In the genomic region with DNA sequence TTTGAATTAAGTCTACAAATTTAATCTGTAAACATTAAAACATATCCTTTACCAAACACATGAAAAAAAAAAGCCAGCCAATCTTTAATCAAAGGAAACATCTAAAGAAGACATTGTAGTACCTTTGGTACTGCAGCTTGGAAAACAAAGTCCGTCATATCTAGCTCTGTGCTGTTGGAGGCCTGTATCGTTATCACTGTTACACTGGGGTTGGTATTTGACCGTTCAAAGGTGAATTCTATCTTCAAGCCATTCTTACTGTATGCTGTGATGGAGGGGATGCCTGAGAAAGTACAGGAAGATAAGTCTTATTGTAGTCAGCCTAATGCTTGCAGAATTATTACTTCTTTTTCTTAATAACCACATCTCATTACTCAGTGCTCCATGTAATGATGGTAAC, we compare ENCODE assay signal across 25 cellular contexts. TPM values are rescaled to one million over a fixed set of nuclear protein-coding genes. Genes with fewer than 3 reads are reported as not detected.
DNase-seq lines count a peak whose midpoint lies in the region; ATAC-seq, FAIRE-seq and TF ChIP-seq lines count a peak whose summit lies in the region.
"Had no signal": no experiment of that assay in that cellular context is flagged by ENCODE, and none has a peak within 500 bp of the region (broad histone marks: within the 10 kb centered on the region; RNA-seq: fewer than 3 reads in every experiment).

No MANE protein-coding gene starts in this region.

- H3K4me3 ChIP-seq in hepatocyte (no peak overlapping the region), small intestine (ENCODE audit: low read depth in 1 of 2, low read length in 2 of 2) (no peak overlapping the region), PC-9 (no peak overlapping the region)
- H3K4me3 ChIP-seq: A549; BLaER1 treated with 17β-estradiol and CSF1 and Interleukin-3, amounts not matched to agents 10 nM and 100 nM; GM23338 had no signal

- no peaks in the 10 kb centered on the region for H3K9me3 Mint-ChIP-seq in natural killer cell
- H3K9me3 Mint-ChIP-seq in natural killer cell treated with Interleukin-12 subunit alpha and Interleukin-12 subunit beta and Interleukin-15 and Interleukin-18, amount 100 ng/mL, for 72 hours: no peaks in the 10 kb centered on the region
- H3K9me3 Mint-ChIP-seq: CD4-positive, alpha-beta T cell; CD8-positive, alpha-beta memory T cell; GM23338; H9 had no signal

- TF ChIP-seq CTCF in natural killer cell (IDR thresholded peaks at IDR 0.05) (no peak), hepatocyte (IDR thresholded peaks at IDR 0.05; ENCODE audit: poor library complexity) (no peak), PC-9 (conservative IDR thresholded peaks at IDR 0.05) (no peak)

- no peak overlapping the region for H3K4me3 Mint-ChIP-seq in natural killer cell
- H3K4me3 Mint-ChIP-seq in natural killer cell treated with Interleukin-12 subunit alpha and Interleukin-12 subunit beta and Interleukin-15 and Interleukin-18, amount 100 ng/mL, for 72 hours: no peak overlapping the region
- H3K4me3 Mint-ChIP-seq: CD14-positive monocyte; CD4-positive, alpha-beta T cell; CD8-positive, alpha-beta memory T cell; GM23338; H9 had no signal

- H3K36me3 Mint-ChIP-seq in natural killer cell: peaks cover 29% of the 10 kb centered on the region
- peaks cover 26% of the 10 kb centered on the region for H3K36me3 Mint-ChIP-seq in natural killer cell treated with Interleukin-12 subunit alpha and Interleukin-12 subunit beta and Interleukin-15 and Interleukin-18, amount 100 ng/mL, for 72 hours

- no peaks in the 10 kb centered on the region for H3K4me1 ChIP-seq in hepatocyte (ENCODE audit: insufficient read depth)
- no peaks in the 10 kb centered on the region for H3K4me1 ChIP-seq in small intestine (ENCODE audit: control insufficient read depth in 2 of 2, insufficient read depth in 1 of 2, low read depth in 1 of 2, low read length in 1 of 2)
- H3K4me1 ChIP-seq in PC-9 (replicated peaks; ENCODE audit: insufficient read depth): no peaks in the 10 kb centered on the region
- H3K4me1 ChIP-seq: A549; BE2C; BLaER1 treated with 17β-estradiol and CSF1 and Interleukin-3, amounts not matched to agents 10 nM and 100 nM had no signal

- no TSS peak for BruUV-seq in PC-9 (replicated peaks; lab: Mats Ljungman, UMichigan)

- POLR2A ChIA-PET in PC-9 (lab: Charles Lee; ENCODE audit: unreplicated experiment): no interaction called here

- no peak overlapping the region for H3K27ac ChIP-seq in hepatocyte
- no peak overlapping the region for H3K27ac ChIP-seq in small intestine (ENCODE audit: low read depth in 1 of 2, low read length in 1 of 2)
- H3K27ac ChIP-seq in PC-9: no peak overlapping the region
- H3K27ac ChIP-seq: A549; BLaER1 treated with 17β-estradiol and CSF1 and Interleukin-3, amounts not matched to agents 10 nM and 100 nM had no signal

- CTCF ChIA-PET in PC-9 (lab: Charles Lee): no interaction called here

- H3K27me3 Mint-ChIP-seq in natural killer cell (ENCODE audit: low read depth in 2 of 2): no peaks in the 10 kb centered on the region
- H3K27me3 Mint-ChIP-seq in natural killer cell treated with Interleukin-12 subunit alpha and Interleukin-12 subunit beta and Interleukin-15 and Interleukin-18, amount 100 ng/mL, for 72 hours: no peaks in the 10 kb centered on the region
- H3K27me3 Mint-ChIP-seq: CD4-positive, alpha-beta T cell; CD8-positive, alpha-beta memory T cell had no signal

- H3K9me3 ChIP-seq in hepatocyte (ENCODE audit: low read depth) (no peaks in the 10 kb centered on the region), small intestine (ENCODE audit: control insufficient read depth, low read depth) (no peaks in the 10 kb centered on the region), PC-9 (ENCODE audit: insufficient read depth, low read depth) (no peaks in the 10 kb centered on the region)
- H3K9me3 ChIP-seq: A549; BE2C; BLaER1 treated with 17β-estradiol and CSF1 and Interleukin-3, amounts not matched to agents 10 nM and 100 nM had no signal

- H3F3A ChIP-seq in PC-9 (ENCODE audit: insufficient read depth, low read depth): peaks cover 6% of the 10 kb centered on the region; the same call in 1 of the 2 replicates

- ATAC-seq in natural killer cell (no peak), HG02885 (IDR thresholded peaks at IDR 0.05; ENCODE audit: poor library complexity, unreplicated experiment) (no peak)
- ATAC-seq in natural killer cell treated with Interleukin-12 subunit alpha and Interleukin-12 subunit beta and Interleukin-15 and Interleukin-18, amount 100 ng/mL, for 72 hours: no peak
- ATAC-seq: A549, GM23338, HCT116 had no signal

- WGBS in hepatocyte (ENCODE audit: low lambda C conversion rate, missing lambda C conversion rate): 69% methylated on average over 3 of the region's 3 CpGs
- whole genome bisulfite sequencing in small intestine, 3 donors: 18 to 64% (median 51%) methylated on average over 3 of the region's 3 CpGs

- FAIRE-seq in small intestine (lab: Jason Lieb, UNC): no peak
- FAIRE-seq: A549, GM12891, GM18507 had no signal

- H4K20me1 ChIP-seq in hepatocyte (ENCODE audit: insufficient read depth, poor library complexity, severe bottlenecking) (no peaks in the 10 kb centered on the region), PC-9 (ENCODE audit: insufficient read depth) (peaks cover 6% of the 10 kb centered on the region; the same call in 1 of the 2 replicates)

- H3K36me3 ChIP-seq in hepatocyte (replicated peaks; ENCODE audit: insufficient read depth, low read depth): no peaks in the 10 kb centered on the region
- peaks cover 6 to 17% of the 10 kb centered on the region in 2 donors for H3K36me3 ChIP-seq in small intestine (ENCODE audit: control insufficient read depth in 2 of 2, insufficient read depth in 2 of 2, low read length in 2 of 2)
- peaks cover 20% of the 10 kb centered on the region for H3K36me3 ChIP-seq in PC-9 (ENCODE audit: low read depth)

- H3K9me2 ChIP-seq in hepatocyte (replicated peaks; ENCODE audit: insufficient read depth) (no peaks in the 10 kb centered on the region), PC-9 (ENCODE audit: insufficient read depth) (no peaks in the 10 kb centered on the region)

- H3K79me2 ChIP-seq in hepatocyte: peaks cover 3% of the 10 kb centered on the region
- no peaks in the 10 kb centered on the region for H3K79me2 ChIP-seq in PC-9 (ENCODE audit: low read depth)

- DNase-seq in natural killer cell (no peak), hepatocyte (ENCODE audit: low spot score) (peak; percentile 9), small intestine (peak; percentile 86), NCI-H1436 (lab: John Stamatoyannopoulos, UW) (no peak), PC-9 (no peak)
- DNase-seq in natural killer cell treated with Interleukin-12 subunit alpha and Interleukin-12 subunit beta and Interleukin-15 and Interleukin-18, amount 100 ng/mL, for 72 hours (ENCODE audit: low spot score): no peak
- DNase-seq: 8988T; ACHN; AML-193; BE2C; Calu3; CD4-positive, alpha-beta T cell; CD8-positive, alpha-beta memory T cell; DMS53; DMS79 treated with DMSO at 0.1 percent for 48 hours; GF-D8; H9 had no signal

- intact Hi-C loops in natural killer cell (cut with micrococcal nuclease) (no loop called here), PC-9 (cut with micrococcal nuclease; ENCODE audit: unreplicated experiment) (no loop called here)

- H2AFZ ChIP-seq in hepatocyte: no peak overlapping the region
- no peak overlapping the region for H2AFZ ChIP-seq in PC-9
- H2AFZ ChIP-seq: GM23338 had no signal

- H3K27ac Mint-ChIP-seq in natural killer cell: peak overlapping the region; percentile 18 to 67
- H3K27ac Mint-ChIP-seq in natural killer cell treated with Interleukin-12 subunit alpha and Interleukin-12 subunit beta and Interleukin-15 and Interleukin-18, amount 100 ng/mL, for 72 hours: no peak overlapping the region
- H3K27ac Mint-ChIP-seq: CD4-positive, alpha-beta T cell; GM23338; H9 had no signal

- no peaks in the 10 kb centered on the region for H3K27me3 ChIP-seq in hepatocyte
- H3K27me3 ChIP-seq in small intestine (ENCODE audit: control insufficient read depth in 2 of 2, insufficient read depth in 2 of 2, low read length in 2 of 2): no peaks in the 10 kb centered on the region
- no peaks in the 10 kb centered on the region for H3K27me3 ChIP-seq in PC-9 (ENCODE audit: insufficient read depth, low read depth)
- H3K27me3 ChIP-seq: BE2C; BLaER1 treated with 17β-estradiol and CSF1 and Interleukin-3, amounts not matched to agents 10 nM and 100 nM had no signal

- no peak overlapping the region for H3K4me2 ChIP-seq in hepatocyte
- no peak overlapping the region for H3K4me2 ChIP-seq in PC-9
- H3K4me2 ChIP-seq: A549; BLaER1 treated with 17β-estradiol and CSF1 and Interleukin-3, amounts not matched to agents 10 nM and 100 nM; GM23338 had no signal

- H3K4me1 Mint-ChIP-seq in natural killer cell: no peaks in the 10 kb centered on the region
- H3K4me1 Mint-ChIP-seq in natural killer cell treated with Interleukin-12 subunit alpha and Interleukin-12 subunit beta and Interleukin-15 and Interleukin-18, amount 100 ng/mL, for 72 hours (ENCODE audit: low read depth in 2 of 2): no peaks in the 10 kb centered on the region
- H3K4me1 Mint-ChIP-seq: CD14-positive monocyte; CD8-positive, alpha-beta memory T cell; GM23338; H9 had no signal

RNA-seq across cellular contexts. Expression of gene PHLPP2, which starts 14.3 kb away (rescaled TPM):
- total RNA-seq in natural killer cell: 1 to 10 TPM; 6.4 to 9.8 (median 9.2) TPM
- total RNA-seq in natural killer cell treated with Interleukin-12 subunit alpha and Interleukin-12 subunit beta and Interleukin-15 and Interleukin-18, amount 100 ng/mL, for 72 hours: 10 to 100 TPM; 14.4 to 15.7 TPM
- 15.0 and 17.5 TPM in 2 replicates for total RNA-seq in hepatocyte
- polyA plus RNA-seq in hepatocyte: 4.5 and 7.4 TPM in 2 replicates
- polyA plus RNA-seq in small intestine: 10 to 100 TPM in 2 of 3 donors, 1 to 10 TPM in 1; 3.6 to 16.8 (median 15.4) TPM
- total RNA-seq in PC-9 (2021): 5.1 and 5.5 TPM in 2 replicates

Comparison
In these comparisons a context has a peak if more than half of its experiments do, and no peak if none do; other contexts are left out.
1. H3K27ac Mint-ChIP-seq: peak in natural killer cell (2 of 2); none in natural killer cell treated with Interleukin-12 subunit alpha and Interleukin-12 subunit beta and Interleukin-15 and Interleukin-18, amount 100 ng/mL, for 72 hours (0 of 2).
2. DNase-seq: peak in hepatocyte (single experiment) and small intestine (single experiment); none in natural killer cell (single experiment), natural killer cell treated with Interleukin-12 subunit alpha and Interleukin-12 subunit beta and Interleukin-15 and Interleukin-18, amount 100 ng/mL, for 72 hours (single experiment), NCI-H1436 (single experiment) and PC-9 (0 of 2).